Comparison of ENCODE assay signal across 5 cellular contexts in genomic region chr11:127496165-127496564, GRCh38.
"Had no signal": no experiment of that assay in that cellular context is flagged by ENCODE, and none has a peak within 500 bp of the region (broad histone marks: within the 10 kb centered on the region; RNA-seq: fewer than 3 reads in every experiment).

No MANE protein-coding gene starts in this region.

- ATAC-seq: HepG2, K562 had no signal

- H3K27ac ChIP-seq: HL-60 had no signal

- H3K4me3 ChIP-seq: K562 had no signal

- DNase-seq: IMR-90, KBM-7 had no signal
